In genomic region chr2:160812830-160813505, GRCh38 we compare ENCODE assay signal across 22 cellular contexts.
"Had no signal": no experiment of that assay in that cellular context is flagged by ENCODE, and none has a peak within 500 bp of the region (broad histone marks: within the 10 kb centered on the region; RNA-seq: fewer than 3 reads in every experiment).

No MANE protein-coding gene starts in this region.

- H3K27ac ChIP-seq: cardiac muscle cell, foreskin keratinocyte, neutrophil, parathyroid adenoma, suprapubic skin, WERI-Rb-1 had no signal

- H3K27me3 ChIP-seq: cardiac muscle cell, foreskin keratinocyte, neutrophil, suprapubic skin, transverse colon had no signal

- H3K4me1 Mint-ChIP-seq: activated naive CD4-positive, alpha-beta T cell treated with anti-CD3 and anti-CD28 coated beads, Interleukin-2, amount 50 U/mL, for 24 hours; memory B cell; naive thymus-derived CD4-positive, alpha-beta T cell; stimulated activated naive CD8-positive, alpha-beta T cell treated with anti-CD3 and anti-CD28 coated beads, Interleukin-15, amount 100 ng/mL, for 72 hours had no signal

- DNase-seq: activated CD4-positive, alpha-beta T cell treated with anti-CD3 and anti-CD28 coated beads, Interleukin-2, amount 50 U/mL, for 4 hours; activated gamma-delta T cell; effector memory CD8-positive, alpha-beta T cell; hypothalamus; islet precursor cell; naive thymus-derived CD4-positive, alpha-beta T cell; stimulated activated CD4-positive, alpha-beta T cell treated with anti-CD3 and anti-CD28 coated beads, Interleukin-15, amount 100 ng/mL, for 24 hours; stimulated activated CD4-positive, alpha-beta T cell treated with anti-CD3 and anti-CD28 coated beads, Interleukin-4, amount 100 ng/mL, for 1 hour; stimulated activated naive CD8-positive, alpha-beta T cell treated with anti-CD3 and anti-CD28 coated beads, Interleukin-15, amount 100 ng/mL, for 72 hours; SW 1271; T-helper 2 cell; transverse colon; WERI-Rb-1 had no signal

- H3K36me3 ChIP-seq: cardiac muscle cell, neutrophil, suprapubic skin, transverse colon, WERI-Rb-1 had no signal

- H2AFZ ChIP-seq: parathyroid adenoma had no signal

- H3K4me3 Mint-ChIP-seq: activated naive CD4-positive, alpha-beta T cell treated with anti-CD3 and anti-CD28 coated beads, Interleukin-2, amount 50 U/mL, for 24 hours; effector memory CD8-positive, alpha-beta T cell; memory B cell; naive thymus-derived CD4-positive, alpha-beta T cell; stimulated activated naive CD8-positive, alpha-beta T cell treated with anti-CD3 and anti-CD28 coated beads, Interleukin-15, amount 100 ng/mL, for 72 hours had no signal

- H3K9me3 Mint-ChIP-seq: activated naive CD4-positive, alpha-beta T cell treated with anti-CD3 and anti-CD28 coated beads, Interleukin-2, amount 50 U/mL, for 24 hours; effector memory CD8-positive, alpha-beta T cell; memory B cell; stimulated activated naive CD8-positive, alpha-beta T cell treated with anti-CD3 and anti-CD28 coated beads, Interleukin-15, amount 100 ng/mL, for 72 hours had no signal

- H3K27me3 Mint-ChIP-seq: activated naive CD4-positive, alpha-beta T cell treated with anti-CD3 and anti-CD28 coated beads, Interleukin-2, amount 50 U/mL, for 24 hours; naive thymus-derived CD4-positive, alpha-beta T cell; stimulated activated naive CD8-positive, alpha-beta T cell treated with anti-CD3 and anti-CD28 coated beads, Interleukin-15, amount 100 ng/mL, for 72 hours had no signal

- H3K9me3 ChIP-seq: neutrophil, suprapubic skin, transverse colon had no signal

- H3K36me3 Mint-ChIP-seq: activated naive CD4-positive, alpha-beta T cell treated with anti-CD3 and anti-CD28 coated beads, Interleukin-2, amount 50 U/mL, for 24 hours; memory B cell; naive thymus-derived CD4-positive, alpha-beta T cell had no signal

- ATAC-seq: effector memory CD8-positive, alpha-beta T cell; left lobe of liver; naive thymus-derived CD4-positive, alpha-beta T cell; stimulated activated naive CD8-positive, alpha-beta T cell treated with anti-CD3 and anti-CD28 coated beads, Interleukin-15, amount 100 ng/mL, for 72 hours had no signal

- H3K9ac ChIP-seq: parathyroid adenoma had no signal

- H3K4me3 ChIP-seq: cardiac muscle cell, skin epidermis, suprapubic skin, transverse colon had no signal

- H3K27ac Mint-ChIP-seq: activated naive CD4-positive, alpha-beta T cell treated with anti-CD3 and anti-CD28 coated beads, Interleukin-2, amount 50 U/mL, for 24 hours; effector memory CD8-positive, alpha-beta T cell; memory B cell; naive thymus-derived CD4-positive, alpha-beta T cell; stimulated activated naive CD8-positive, alpha-beta T cell treated with anti-CD3 and anti-CD28 coated beads, Interleukin-15, amount 100 ng/mL, for 72 hours had no signal
